1 cellular context compared by ENCODE assay signal in genomic region chr10:103727991-103728689, GRCh38.
TF ChIP-seq lines count a peak whose summit lies in the region.

No MANE protein-coding gene starts in this region.

TF ChIP-seq in SK-N-SH treated with all-trans-retinoic acid at 6 μM for 48 hours, 23 proteins besides CTCF, POLR2A, EP300 and RAD21 (continued from another document):
- TF ChIP-seq, protein P1, sequence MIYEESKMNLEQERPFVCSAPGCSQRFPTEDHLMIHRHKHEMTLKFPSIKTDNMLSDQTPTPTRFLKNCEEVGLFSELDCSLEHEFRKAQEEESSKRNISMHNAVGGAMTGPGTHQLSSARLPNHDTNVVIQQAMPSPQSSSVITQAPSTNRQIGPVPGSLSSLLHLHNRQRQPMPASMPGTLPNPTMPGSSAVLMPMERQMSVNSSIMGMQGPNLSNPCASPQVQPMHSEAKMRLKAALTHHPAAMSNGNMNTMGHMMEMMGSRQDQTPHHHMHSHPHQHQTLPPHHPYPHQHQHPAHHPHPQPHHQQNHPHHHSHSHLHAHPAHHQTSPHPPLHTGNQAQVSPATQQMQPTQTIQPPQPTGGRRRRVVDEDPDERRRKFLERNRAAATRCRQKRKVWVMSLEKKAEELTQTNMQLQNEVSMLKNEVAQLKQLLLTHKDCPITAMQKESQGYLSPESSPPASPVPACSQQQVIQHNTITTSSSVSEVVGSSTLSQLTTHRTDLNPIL (CRISPR knock-in tag; IDR thresholded peaks at IDR 0.05; ENCODE audit: low read depth), result no peak
- TF ChIP-seq ZC3H10 (CRISPR knock-in tag; IDR thresholded peaks at IDR 0.05), result no peak
- no peak for TF ChIP-seq CSRNP3 (CRISPR knock-in tag; IDR thresholded peaks at IDR 0.05)
- no peak for TF ChIP-seq ZNF565 (CRISPR knock-in tag; conservative IDR thresholded peaks at IDR 0.05; ENCODE audit: low read depth)
- TF ChIP-seq TOX (CRISPR knock-in tag; IDR thresholded peaks at IDR 0.05; ENCODE audit: borderline replicate concordance), result no peak
- TF ChIP-seq, protein P2, sequence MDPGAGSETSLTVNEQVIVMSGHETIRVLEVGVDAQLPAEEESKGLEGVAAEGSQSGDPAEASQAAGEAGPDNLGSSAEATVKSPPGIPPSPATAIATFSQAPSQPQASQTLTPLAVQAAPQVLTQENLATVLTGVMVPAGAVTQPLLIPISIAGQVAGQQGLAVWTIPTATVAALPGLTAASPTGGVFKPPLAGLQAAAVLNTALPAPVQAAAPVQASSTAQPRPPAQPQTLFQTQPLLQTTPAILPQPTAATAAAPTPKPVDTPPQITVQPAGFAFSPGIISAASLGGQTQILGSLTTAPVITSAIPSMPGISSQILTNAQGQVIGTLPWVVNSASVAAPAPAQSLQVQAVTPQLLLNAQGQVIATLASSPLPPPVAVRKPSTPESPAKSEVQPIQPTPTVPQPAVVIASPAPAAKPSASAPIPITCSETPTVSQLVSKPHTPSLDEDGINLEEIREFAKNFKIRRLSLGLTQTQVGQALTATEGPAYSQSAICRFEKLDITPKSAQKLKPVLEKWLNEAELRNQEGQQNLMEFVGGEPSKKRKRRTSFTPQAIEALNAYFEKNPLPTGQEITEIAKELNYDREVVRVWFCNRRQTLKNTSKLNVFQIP (CRISPR knock-in tag; IDR thresholded peaks at IDR 0.05; ENCODE audit: borderline replicate concordance, low read depth), result no peak
- no peak for TF ChIP-seq ZFP30 (CRISPR knock-in tag; IDR thresholded peaks at IDR 0.05)
TF ChIP-seq in SK-N-SH treated with all-trans-retinoic acid at 6 μM for 48 hours: peak in this region for 0.
